Comparison of ENCODE assay signal across 8 cellular contexts in genomic region chr20:8722277-8722928, GRCh38.
DNase-seq lines count a peak whose midpoint lies in the region; ATAC-seq and TF ChIP-seq lines count a peak whose summit lies in the region.

No MANE protein-coding gene starts in this region.

- peak in 2 of 3 donors; percentile 6 to 29 for DNase-seq in stimulated activated CD4-positive, alpha-beta T cell treated with anti-CD3 and anti-CD28 coated beads, Interleukin-12 subunit alpha, Interleukin-12 subunit beta, amount 100 ng/mL, for 48 hours (ENCODE audit: low read depth in 2 of 3, low spot score in 1 of 3)
- DNase-seq in stimulated activated CD4-positive, alpha-beta T cell treated with anti-CD3 and anti-CD28 coated beads, Interleukin-12 subunit alpha, Interleukin-12 subunit beta, amount 100 ng/mL, for 4 hours, result no peak
- DNase-seq in MV-4-11 (lab: John Stamatoyannopoulos, UW) (peak; percentile 53), SHP77 treated with DMSO at 0.1 percent for 48 hours (lab: John Stamatoyannopoulos, UW) (peak; percentile 49), dermis microvascular lymphatic vessel endothelial cell (ENCODE audit: low read depth in 2 of 2) (peak; percentile 73 to 80), lung microvascular endothelial cell (ENCODE audit: low read depth in 2 of 2) (peak; percentile 79 to 87), upper lobe of right lung (no peak)

- H3K4me1 ChIP-seq in HEK293 (ENCODE audit: control insufficient read depth, insufficient read depth, low read length), result no peaks in the 10 kb centered on the region
- no peaks in the 10 kb centered on the region for H3K4me1 ChIP-seq in upper lobe of right lung

- H3K27me3 ChIP-seq in upper lobe of right lung, result no peaks in the 10 kb centered on the region

- H3K36me3 ChIP-seq in HEK293 (ENCODE audit: control insufficient read depth in 2 of 2, insufficient read depth in 1 of 2, low read length in 2 of 2) (peaks cover 0 to 5% of the 10 kb centered on the region in 2 experiments; a peak in 1 of 3 replicates), upper lobe of right lung (no peaks in the 10 kb centered on the region)

- peak; percentile 87 for ATAC-seq in upper lobe of right lung

- H3K4me3 ChIP-seq in HEK293 (ENCODE audit: low read depth, low read length) (no peak overlapping the region), upper lobe of right lung (no peak overlapping the region)

- H3K27ac ChIP-seq in HEK293 (ENCODE audit: extremely low read depth, low read depth, low read length) (no peak overlapping the region), upper lobe of right lung (no peak overlapping the region)

- no peaks in the 10 kb centered on the region for H3K9me3 ChIP-seq in HEK293 (ENCODE audit: control insufficient read depth, insufficient read depth, low read depth, low read length)
- H3K9me3 ChIP-seq in upper lobe of right lung, result no peaks in the 10 kb centered on the region

- CTCF ChIA-PET in HEK293 (lab: Yijun Ruan, JAX), result interaction anchor here (0.6 to 6.1 kb wide), 52 partner anchors 8 to 1686 kb away, joined by 3 to 115 read pairs (median 4); partner anchors contain the start of genes HAO1 and PLCB1

- TF ChIP-seq CTCF in HEK293 (tag by site-specific recombination; IDR thresholded peaks at IDR 0.05), result peak; percentile 54; the same call in 1 of the 2 replicates
- TF ChIP-seq CTCF in upper lobe of right lung (IDR thresholded peaks at IDR 0.05), result peak; percentile 80

- POLR2A ChIA-PET in HEK293 (lab: Yijun Ruan, JAX), result no interaction called here

- intact Hi-C loops in upper lobe of right lung (cut with DNase I), result loop anchor here (10.0 kb wide), 1 partner anchor 678 kb away; no protein-coding TSS in a partner anchor

TF ChIP-seq in HEK293, 187 proteins besides CTCF, POLR2A, EP300 and RAD21:
- TF ChIP-seq ZNF654 (tag by site-specific recombination; IDR thresholded peaks at IDR 0.05; ENCODE audit: low read depth), result peak; percentile 92
- TF ChIP-seq ZNF513 (tag by site-specific recombination; IDR thresholded peaks at IDR 0.05), result peak; percentile 70
- no peak for TF ChIP-seq ZNF23 (tag by site-specific recombination; IDR thresholded peaks at IDR 0.05; ENCODE audit: borderline replicate concordance)
- no peak for TF ChIP-seq ZFP41 (tag by site-specific recombination; IDR thresholded peaks at IDR 0.05; ENCODE audit: borderline replicate concordance)
- TF ChIP-seq ZNF354C (tag by site-specific recombination; IDR thresholded peaks at IDR 0.05; ENCODE audit: borderline replicate concordance, low read depth), result no peak
- TF ChIP-seq, protein P1, sequence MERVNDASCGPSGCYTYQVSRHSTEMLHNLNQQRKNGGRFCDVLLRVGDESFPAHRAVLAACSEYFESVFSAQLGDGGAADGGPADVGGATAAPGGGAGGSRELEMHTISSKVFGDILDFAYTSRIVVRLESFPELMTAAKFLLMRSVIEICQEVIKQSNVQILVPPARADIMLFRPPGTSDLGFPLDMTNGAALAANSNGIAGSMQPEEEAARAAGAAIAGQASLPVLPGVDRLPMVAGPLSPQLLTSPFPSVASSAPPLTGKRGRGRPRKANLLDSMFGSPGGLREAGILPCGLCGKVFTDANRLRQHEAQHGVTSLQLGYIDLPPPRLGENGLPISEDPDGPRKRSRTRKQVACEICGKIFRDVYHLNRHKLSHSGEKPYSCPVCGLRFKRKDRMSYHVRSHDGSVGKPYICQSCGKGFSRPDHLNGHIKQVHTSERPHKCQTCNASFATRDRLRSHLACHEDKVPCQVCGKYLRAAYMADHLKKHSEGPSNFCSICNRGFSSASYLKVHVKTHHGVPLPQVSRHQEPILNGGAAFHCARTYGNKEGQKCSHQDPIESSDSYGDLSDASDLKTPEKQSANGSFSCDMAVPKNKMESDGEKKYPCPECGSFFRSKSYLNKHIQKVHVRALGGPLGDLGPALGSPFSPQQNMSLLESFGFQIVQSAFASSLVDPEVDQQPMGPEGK (tag by site-specific recombination; IDR thresholded peaks at IDR 0.05), result no peak
- TF ChIP-seq ZBTB48 (tag by site-specific recombination; IDR thresholded peaks at IDR 0.05), result peak; percentile 83
- TF ChIP-seq ZNF292 (tag by site-specific recombination; IDR thresholded peaks at IDR 0.05; ENCODE audit: borderline replicate concordance, low read depth), result no peak

Comparison
In these comparisons a context has a peak if more than half of its experiments do, and no peak if none do; other contexts are left out.
1. DNase-seq: peak in stimulated activated CD4-positive, alpha-beta T cell treated with anti-CD3 and anti-CD28 coated beads, Interleukin-12 subunit alpha, Interleukin-12 subunit beta, amount 100 ng/mL, for 48 hours (2 of 3), MV-4-11 (single experiment), SHP77 treated with DMSO at 0.1 percent for 48 hours (single experiment), dermis microvascular lymphatic vessel endothelial cell (2 of 2) and lung microvascular endothelial cell (2 of 2); none in stimulated activated CD4-positive, alpha-beta T cell treated with anti-CD3 and anti-CD28 coated beads, Interleukin-12 subunit alpha, Interleukin-12 subunit beta, amount 100 ng/mL, for 4 hours (single experiment) and upper lobe of right lung (single experiment).